ENCODE assay signal across 10 cellular contexts in genomic region chr16:87895641-87896141, GRCh38. TPM values are rescaled to one million over a fixed set of nuclear protein-coding genes. Genes with fewer than 3 reads are reported as not detected.
DNase-seq lines count a peak whose midpoint lies in the region; ATAC-seq and TF ChIP-seq lines count a peak whose summit lies in the region.
"Had no signal": no experiment of that assay in that cellular context is flagged by ENCODE, and none has a peak within 500 bp of the region (broad histone marks: within the 10 kb centered on the region; RNA-seq: fewer than 3 reads in every experiment).

No MANE protein-coding gene starts in this region.

- H3K27me3 Mint-ChIP-seq in naive thymus-derived CD4-positive, alpha-beta T cell = no peaks in the 10 kb centered on the region

- peaks cover 33 to 37% of the 10 kb centered on the region in 2 donors for H3K4me1 ChIP-seq in naive thymus-derived CD4-positive, alpha-beta T cell (ENCODE audit: control insufficient read depth in 2 of 2, insufficient read depth in 2 of 2, low read length in 2 of 2)
- H3K4me1 ChIP-seq in transverse colon = peaks cover 0 to 7% (median 0%) of the 10 kb centered on the region in 4 donors

- TF ChIP-seq POLR2A in transverse colon (IDR thresholded peaks at IDR 0.05) = no peak

- CTCF ChIA-PET in naive thymus-derived CD4-positive, alpha-beta T cell (lab: Charles Lee) = interaction anchor here (1.2 to 1.5 kb wide), 4 partner anchors 13 to 117 kb away, joined by 3 to 9 read pairs (median 4); no protein-coding TSS in a partner anchor

- H3K4me3 ChIP-seq in naive thymus-derived CD4-positive, alpha-beta T cell (ENCODE audit: low read length) = peak overlapping the region; percentile 22
- H3K4me3 ChIP-seq in transverse colon = no peak overlapping the region

- H3K4me3 Mint-ChIP-seq in naive thymus-derived CD4-positive, alpha-beta T cell = peak overlapping the region in 8 of 10 donors; percentile 53 to 84 (median 60)

- WGBS in transverse colon (ENCODE audit: low coverage in 1 of 2), 2 donors = 50 to 73% methylated on average over 1 to 10 of the region's 10 CpGs

- no peak for TF ChIP-seq EP300 in transverse colon (IDR thresholded peaks at IDR 0.05; ENCODE audit: low read depth)

- peaks cover 21 to 50% (median 35%) of the 10 kb centered on the region in 7 donors for H3K4me1 Mint-ChIP-seq in naive thymus-derived CD4-positive, alpha-beta T cell

- in situ Hi-C loops in transverse colon (cut with MboI; ENCODE audit: low pct_ligation_motif_present in 1 of 4, low pct_unique_long_range_greater_than_20kb in 1 of 4, low sequenced_read_pairs in 3 of 4) = no loop called here

- H3K36me3 ChIP-seq in naive thymus-derived CD4-positive, alpha-beta T cell (ENCODE audit: control insufficient read depth in 2 of 3, insufficient read depth in 3 of 3, low read length in 3 of 3) = no peaks in the 10 kb centered on the region
- H3K36me3 ChIP-seq in transverse colon = no peaks in the 10 kb centered on the region

- POLR2A ChIA-PET in naive thymus-derived CD4-positive, alpha-beta T cell (lab: Charles Lee) = interaction anchor here (0.6 kb wide), 1 partner anchor 8 kb away, joined by 3 read pairs; no protein-coding TSS in a partner anchor

- intact Hi-C loops in naive thymus-derived CD4-positive, alpha-beta T cell (cut with micrococcal nuclease) = loop anchor here (1.0 to 2.0 kb wide), 4 partner anchors 14 to 116 kb away; partner anchors contain the start of gene BANP (in 1 of the 2)
- intact Hi-C loops in transverse colon (cut with DNase I; ENCODE audit: low total_unique reads) = no loop called here

- H3K9me3 ChIP-seq in naive thymus-derived CD4-positive, alpha-beta T cell (ENCODE audit: control insufficient read depth in 2 of 3, low read length in 3 of 3) = no peaks in the 10 kb centered on the region
- no peaks in the 10 kb centered on the region for H3K9me3 ChIP-seq in transverse colon

- peak overlapping the region; percentile 21 for H3K27ac ChIP-seq in naive thymus-derived CD4-positive, alpha-beta T cell (ENCODE audit: low read depth, low read length)
- peak overlapping the region in 1 of 4 donors; percentile 30 for H3K27ac ChIP-seq in transverse colon

- no peaks in the 10 kb centered on the region for H3K27me3 ChIP-seq in naive thymus-derived CD4-positive, alpha-beta T cell (ENCODE audit: control insufficient read depth in 2 of 2, insufficient read depth in 2 of 2, low read length in 2 of 2)
- H3K27me3 ChIP-seq in transverse colon = no peaks in the 10 kb centered on the region

- no peak for TF ChIP-seq CTCF in transverse colon (IDR thresholded peaks at IDR 0.05)

- H3K27ac Mint-ChIP-seq in naive thymus-derived CD4-positive, alpha-beta T cell = peak overlapping the region in 8 of 9 donors; percentile 69 to 98 (median 86)

- peaks cover 0 to 1% (median 0%) of the 10 kb centered on the region in 5 donors for H3K36me3 Mint-ChIP-seq in naive thymus-derived CD4-positive, alpha-beta T cell

- ATAC-seq in GM21529 (IDR thresholded peaks at IDR 0.05; ENCODE audit: unreplicated experiment) = peak; percentile 85
- ATAC-seq in naive thymus-derived CD4-positive, alpha-beta T cell = peak; percentile 86

- no peaks in the 10 kb centered on the region for H3K9me3 Mint-ChIP-seq in naive thymus-derived CD4-positive, alpha-beta T cell

- DNase-seq in AG20443 (ENCODE audit: low spot score) = peak; percentile 43
- DNase-seq in NOMO-1 treated with DMSO at 0.1 percent for 48 hours (lab: John Stamatoyannopoulos, UW; ENCODE audit: unreplicated experiment) = peak; percentile 67
- peak; percentile 91 for DNase-seq in activated effector memory CD4-positive, alpha-beta T cell treated with anti-CD3 and anti-CD28 coated beads, Interleukin-2, amount 50 U/mL, for 16 hours
- DNase-seq in naive thymus-derived CD4-positive, alpha-beta T cell = peak in 4 of 9 donors; percentile 20 to 80 (median 28)
- DNase-seq in transverse colon = peak; percentile 34
- DNase-seq in NCI-H2081 treated with DMSO at 0.1 percent for 48 hours (lab: John Stamatoyannopoulos, UW) = no peak
- DNase-seq in DMS153 treated with DMSO at 0.1 percent for 48 hours (lab: John Stamatoyannopoulos, UW; ENCODE audit: unreplicated experiment) = no peak

RNA-seq across cellular contexts. Expression of gene SLC7A5, which starts 26.4 kb away (rescaled TPM):
- total RNA-seq in naive thymus-derived CD4-positive, alpha-beta T cell = 100 to 1,000 TPM in 1 of 5 experiments, 10 to 100 TPM in 2, 1 to 10 TPM in 2; 6.0 to 113 (median 29.3) TPM
- polyA plus RNA-seq in naive thymus-derived CD4-positive, alpha-beta T cell = 1 to 10 TPM; 3.3 to 3.4 TPM
- 1 to 10 TPM; 2.7 to 7.0 (median 5.7) TPM for total RNA-seq in transverse colon

RNA-seq across cellular contexts. Expression of gene CA5A, which starts 40.6 kb away (rescaled TPM):
- total RNA-seq in naive thymus-derived CD4-positive, alpha-beta T cell = not detected
- not detected for polyA plus RNA-seq in naive thymus-derived CD4-positive, alpha-beta T cell
- total RNA-seq in transverse colon = not detected
- total RNA-seq: aorta, skeletal muscle tissue had no signal

RNA-seq across cellular contexts. Expression of gene BANP, which starts 55.5 kb away (rescaled TPM):
- total RNA-seq in naive thymus-derived CD4-positive, alpha-beta T cell = 10 to 100 TPM; 43.6 to 81.2 (median 68.5) TPM
- 10 to 100 TPM; 17.2 to 28.9 TPM for polyA plus RNA-seq in naive thymus-derived CD4-positive, alpha-beta T cell
- 10 to 100 TPM; 15.3 to 25.1 (median 18.7) TPM for total RNA-seq in transverse colon

Comparison
In these comparisons a context has a peak if more than half of its experiments do, and no peak if none do; other contexts are left out.
1. DNase-seq: peak in AG20443 (single experiment), NOMO-1 treated with DMSO at 0.1 percent for 48 hours (single experiment), activated effector memory CD4-positive, alpha-beta T cell treated with anti-CD3 and anti-CD28 coated beads, Interleukin-2, amount 50 U/mL, for 16 hours (single experiment) and transverse colon (single experiment); none in NCI-H2081 treated with DMSO at 0.1 percent for 48 hours (single experiment) and DMS153 treated with DMSO at 0.1 percent for 48 hours (single experiment).